In genomic region chr1:109914587-109915240, GRCh38 we compare ENCODE assay signal across 1 cellular context.
TF ChIP-seq lines count a peak whose summit lies in the region.

No MANE protein-coding gene starts in this region.

TF ChIP-seq in GM12878, 131 proteins besides CTCF, POLR2A, EP300 and RAD21 (continued from another document):
- TF ChIP-seq BMI1 (IDR thresholded peaks at IDR 0.05; ENCODE audit: borderline replicate concordance): no peak
- TF ChIP-seq MYC (IDR thresholded peaks at IDR 0.05; ENCODE audit: insufficient read depth, insufficient read length, insufficient replicate concordance, low read length, severe bottlenecking): no peak
- no peak for TF ChIP-seq RELA (IDR thresholded peaks at IDR 0.05; ENCODE audit: borderline replicate concordance, partially characterized antibody)
- no peak for TF ChIP-seq PAX8 (IDR thresholded peaks at IDR 0.05)
- no peak for TF ChIP-seq GABPA (IDR thresholded peaks at IDR 0.05; ENCODE audit: low read depth)
- no peak for TF ChIP-seq STAT1 (conservative IDR thresholded peaks at IDR 0.05)
- TF ChIP-seq DPF2 (IDR thresholded peaks at IDR 0.05): no peak
- no peak for TF ChIP-seq PAX5 (IDR thresholded peaks at IDR 0.05; ENCODE audit: borderline replicate concordance, low read depth, low read length)
- no peak for TF ChIP-seq ZNF207 (IDR thresholded peaks at IDR 0.05; ENCODE audit: borderline replicate concordance)
- no peak for TF ChIP-seq WRNIP1 (IDR thresholded peaks at IDR 0.05; ENCODE audit: borderline replicate concordance, low read depth, low read length)
- no peak for TF ChIP-seq BHLHE40 (IDR thresholded peaks at IDR 0.05; ENCODE audit: borderline replicate concordance in 1 of 2, low read depth in 2 of 2, low read length in 1 of 2)
- no peak for TF ChIP-seq YBX1 (IDR thresholded peaks at IDR 0.05)
- no peak for TF ChIP-seq TARDBP (IDR thresholded peaks at IDR 0.05; ENCODE audit: borderline replicate concordance)
- no peak for TF ChIP-seq MTA2 (IDR thresholded peaks at IDR 0.05; ENCODE audit: low read depth)
- TF ChIP-seq TCF12 (IDR thresholded peaks at IDR 0.05; ENCODE audit: low read depth, low read length): no peak
- TF ChIP-seq KDM1A (IDR thresholded peaks at IDR 0.05; ENCODE audit: borderline replicate concordance): no peak
- TF ChIP-seq KAT2A (conservative IDR thresholded peaks at IDR 0.05; ENCODE audit: control insufficient read depth, low read depth, low read length): no peak
